ENCODE assay signal across 8 cellular contexts in the genomic region with DNA sequence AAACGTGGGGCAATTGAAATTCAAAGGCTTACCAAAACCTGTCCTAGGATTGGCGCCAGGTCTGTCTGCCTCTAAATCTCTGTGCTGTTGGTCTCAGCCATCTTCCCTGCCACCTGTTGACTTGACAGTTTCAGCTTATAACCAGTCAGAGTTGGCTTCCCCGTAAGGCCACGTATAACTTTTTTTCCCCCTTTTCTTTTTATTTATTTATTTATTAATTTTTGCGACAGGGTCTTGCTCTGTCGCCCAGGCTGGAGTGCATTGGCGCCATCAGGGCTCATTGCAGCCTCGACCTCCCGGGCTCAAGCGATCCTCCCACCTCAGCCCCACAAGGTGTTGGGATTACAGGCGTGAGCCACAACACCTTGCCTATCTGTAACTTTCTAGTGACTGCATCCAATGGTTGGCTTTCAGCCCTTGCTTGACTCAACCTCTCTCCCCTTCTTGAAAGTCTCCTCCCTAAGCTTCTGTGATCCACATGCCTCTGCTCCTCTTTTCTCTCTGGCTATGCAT. TPM values are rescaled to one million over a fixed set of nuclear protein-coding genes. Genes with fewer than 3 reads are reported as not detected.
DNase-seq lines count a peak whose midpoint lies in the region; ATAC-seq, FAIRE-seq and TF ChIP-seq lines count a peak whose summit lies in the region.

No MANE protein-coding gene starts in this region.

- H3K4me1 ChIP-seq in DOHH2 (ENCODE audit: control insufficient read depth, low read length): peaks cover 39% of the 10 kb centered on the region
- peaks cover 0 to 30% (median 8%) of the 10 kb centered on the region in 4 donors for H3K4me1 ChIP-seq in Peyer's patch
- H3K4me1 ChIP-seq in pancreas: peaks cover 14 to 32% (median 26%) of the 10 kb centered on the region in 3 donors

- FAIRE-seq in pancreas (lab: Jason Lieb, UNC): no peak

- peaks cover 12% of the 10 kb centered on the region; the same call in 1 of the 2 replicates for H4K20me1 ChIP-seq in DOHH2 (ENCODE audit: control insufficient read depth, insufficient read depth, low read depth, low read length)

- H3F3A ChIP-seq in DOHH2 (ENCODE audit: control insufficient read depth, insufficient read depth): peaks cover 25% of the 10 kb centered on the region

- H3K27ac ChIP-seq in DOHH2 (ENCODE audit: low read depth, low read length) (peak overlapping the region; percentile 100), Peyer's patch (peak overlapping the region; percentile 96 to 99 (median 98)), epithelial cell of prostate (peak overlapping the region; percentile 97), pancreas (peak overlapping the region; percentile 99 to 100 (median 99))

- H3K79me2 ChIP-seq in DOHH2 (ENCODE audit: control insufficient read depth, low read length): peaks cover 46% of the 10 kb centered on the region

- H3K4me3 ChIP-seq in DOHH2 (ENCODE audit: low read length) (peak overlapping the region; percentile 99), Peyer's patch (peak overlapping the region in 3 of 4 donors; percentile 81 to 96 (median 88)), pancreas (peak overlapping the region in 2 of 4 donors; percentile 70 to 78)

- intact Hi-C loops in pancreas (cut with DNase I): no loop called here

- peaks cover 34% of the 10 kb centered on the region for H3K36me3 ChIP-seq in DOHH2 (ENCODE audit: control insufficient read depth, low read length)
- H3K36me3 ChIP-seq in Peyer's patch: peaks cover 0 to 22% (median 0%) of the 10 kb centered on the region in 3 donors
- H3K36me3 ChIP-seq in pancreas: peaks cover 0 to 25% (median 12%) of the 10 kb centered on the region in 3 donors

- DNase-seq in Peyer's patch (peak in 1 of 3 donors; percentile 48), epithelial cell of prostate (ENCODE audit: low read depth, low spot score) (no peak), pancreas (no peak), SHP77 (lab: John Stamatoyannopoulos, UW) (no peak), AG08395 (ENCODE audit: low spot score) (no peak), amniotic stem cell (lab: John Stamatoyannopoulos, UW) (no peak)
- no peak for DNase-seq in NK-92 treated with Interleukin-12 subunit alpha and Interleukin-12 subunit beta, amount 100 ng/mL, for 24 hours (lab: John Stamatoyannopoulos, UW)

- ATAC-seq in pancreas: no peak

- 36 to 40% methylated on average over 11 of the region's 11 CpGs for WGBS in pancreas, 2 donors

- peak overlapping the region; percentile 99 for H3K4me2 ChIP-seq in DOHH2 (ENCODE audit: low read length)

- TF ChIP-seq POLR2A in Peyer's patch (IDR thresholded peaks at IDR 0.05): no peak

- H3K9me3 ChIP-seq in DOHH2 (ENCODE audit: control insufficient read depth, insufficient read depth, low read length): no peaks in the 10 kb centered on the region
- no peaks in the 10 kb centered on the region for H3K9me3 ChIP-seq in Peyer's patch
- no peaks in the 10 kb centered on the region for H3K9me3 ChIP-seq in pancreas

- no peak for TF ChIP-seq CTCF in DOHH2 (IDR thresholded peaks at IDR 0.05; ENCODE audit: low read depth, low read length, poor library complexity, severe bottlenecking)
- TF ChIP-seq CTCF in Peyer's patch (IDR thresholded peaks at IDR 0.05): no peak
- no peak for TF ChIP-seq CTCF in pancreas (IDR thresholded peaks at IDR 0.05)

- no peaks in the 10 kb centered on the region for H3K9me2 ChIP-seq in DOHH2 (replicated peaks; ENCODE audit: control insufficient read depth, low read length)

- H3K27me3 ChIP-seq in DOHH2 (ENCODE audit: control insufficient read depth, low read length) (no peaks in the 10 kb centered on the region), Peyer's patch (no peaks in the 10 kb centered on the region), pancreas (no peaks in the 10 kb centered on the region)

RNA-seq across cellular contexts. Expression of a gene that starts 1.4 kb away (rescaled TPM):
- total RNA-seq in Peyer's patch: 10 to 100 TPM; 37.1 to 61.9 (median 51.6) TPM
- 10 to 100 TPM; 47.5 to 98.2 (median 66.3) TPM for total RNA-seq in pancreas
- polyA plus RNA-seq in pancreas: 10 to 100 TPM; 63.4 to 64.8 TPM

RNA-seq across cellular contexts. Expression of a gene that starts 13.6 kb away (rescaled TPM):
- 10 to 100 TPM; 36.2 to 50.3 (median 45.7) TPM for total RNA-seq in Peyer's patch
- total RNA-seq in pancreas: 10 to 100 TPM; 13.9 to 31.2 (median 21.4) TPM
- 10 to 100 TPM; 10.3 to 30.3 TPM for polyA plus RNA-seq in pancreas

RNA-seq across cellular contexts. Expression of a gene that starts 13.8 kb away (rescaled TPM):
- total RNA-seq in Peyer's patch (100 to 1,000 TPM; 412 to 714 (median 579) TPM), pancreas (100 to 1,000 TPM; 493 to 810 (median 529) TPM)
- 100 to 1,000 TPM; 530 to 652 TPM for polyA plus RNA-seq in pancreas

RNA-seq across cellular contexts. Expression of a gene that starts 18.2 kb away (rescaled TPM):
- total RNA-seq in Peyer's patch: 10 to 100 TPM in 3 of 4 donors, 1 to 10 TPM in 1; 8.7 to 20.6 (median 13.8) TPM
- 10 to 100 TPM in 1 of 6 donors, 1 to 10 TPM in 5; 4.3 to 11.7 (median 7.1) TPM for total RNA-seq in pancreas
- 10 to 100 TPM; 14.0 to 17.8 TPM for polyA plus RNA-seq in pancreas

RNA-seq across cellular contexts. Expression of a gene that starts 24.0 kb away (rescaled TPM):
- 10 to 100 TPM; 19.8 to 78.1 (median 58.5) TPM for total RNA-seq in Peyer's patch
- total RNA-seq in pancreas: 100 to 1,000 TPM in 1 of 6 donors, 10 to 100 TPM in 5; 12.8 to 176 (median 43.4) TPM
- polyA plus RNA-seq in pancreas: 100 to 1,000 TPM in 1 of 2 donors, 10 to 100 TPM in 1; 76.8 to 203 TPM
